Comparison of ENCODE assay signal across 19 cellular contexts in the genomic region with DNA sequence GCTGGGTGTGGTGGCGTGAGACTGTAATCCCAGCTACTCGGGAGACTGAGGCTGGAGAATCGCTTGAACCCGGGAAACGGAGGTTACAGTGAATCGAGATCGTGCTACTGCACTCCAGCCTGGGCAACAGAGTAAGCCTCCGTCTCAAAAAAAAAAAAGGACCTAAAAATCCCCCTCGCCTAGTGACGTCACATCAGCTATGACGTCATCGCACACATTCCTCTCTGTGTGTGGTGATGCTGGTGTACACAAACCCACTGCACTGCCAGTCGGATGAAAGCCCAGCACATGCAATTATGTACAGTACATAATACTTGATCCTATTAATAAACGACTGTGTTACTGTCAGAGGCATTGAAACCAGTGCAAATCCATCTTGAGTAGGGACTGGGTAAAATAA. TPM values are rescaled to one million over a fixed set of nuclear protein-coding genes. Genes with fewer than 3 reads are reported as not detected.
DNase-seq lines count a peak whose midpoint lies in the region; ATAC-seq, FAIRE-seq and TF ChIP-seq lines count a peak whose summit lies in the region.
"Had no signal": no experiment of that assay in that cellular context is flagged by ENCODE, and none has a peak within 500 bp of the region (broad histone marks: within the 10 kb centered on the region; RNA-seq: fewer than 3 reads in every experiment).

No MANE protein-coding gene starts in this region.

- H3K27me3 ChIP-seq in GM12878 (replicated peaks in 1 of 2; ENCODE audit: control insufficient read depth in 2 of 2, insufficient read depth in 2 of 2, low read length in 1 of 2) (no peaks in the 10 kb centered on the region), testis (no peaks in the 10 kb centered on the region), sigmoid colon (peaks cover 0 to 30% (median 0%) of the 10 kb centered on the region in 3 donors)

- H3K9ac ChIP-seq in GM12878 (ENCODE audit: control insufficient read depth, insufficient read depth, low read length): no peak overlapping the region

- SMC1A ChIA-PET in GM12878 (lab: Charles Lee; ENCODE audit: uncharacterized antibody, unreplicated experiment): interaction anchor here (0.6 kb wide), 1 partner anchor 363 kb away, joined by 3 read pairs; no protein-coding TSS in a partner anchor

- H3K79me2 ChIP-seq in GM12878 (ENCODE audit: control insufficient read depth, insufficient read depth, low read length): no peaks in the 10 kb centered on the region

- H3K9me3 ChIP-seq in HEK293 (ENCODE audit: control insufficient read depth, insufficient read depth, low read depth, low read length) (no peaks in the 10 kb centered on the region), GM12878 (replicated peaks; ENCODE audit: control insufficient read depth, insufficient read depth, low read length) (no peaks in the 10 kb centered on the region), testis (no peaks in the 10 kb centered on the region), sigmoid colon (no peaks in the 10 kb centered on the region)
- H3K9me3 ChIP-seq: A549 had no signal

- DNase-seq in Daoy (ENCODE audit: low read depth): peak; percentile 38
- DNase-seq in GM12878 (ENCODE audit: low read depth, low spot score): no peak
- no peak for DNase-seq in testis
- DNase-seq in GM19240 (ENCODE audit: insufficient read length, low spot score): no peak
- DNase-seq in sigmoid colon: no peak
- DNase-seq: AML-193; Calu3; CD4-positive, alpha-beta memory T cell; GDM1; H9; IMR-90; Karpas-422; KBM-7 had no signal

- TF ChIP-seq CTCF in C4-2B (conservative IDR thresholded peaks at IDR 0.05): no peak
- no peak for TF ChIP-seq CTCF in HEK293 (tag by site-specific recombination; IDR thresholded peaks at IDR 0.05)
- TF ChIP-seq CTCF in GM12878 (IDR thresholded peaks at IDR 0.05 in 2 of 3, conservative IDR thresholded peaks at IDR 0.05 in 1 of 3; ENCODE audit: control insufficient read depth in 2 of 3, extremely low read depth in 1 of 3, insufficient read depth in 1 of 3, low read depth in 3 of 3, low read length in 3 of 3): no peak
- TF ChIP-seq CTCF in testis (IDR thresholded peaks at IDR 0.05): no peak
- TF ChIP-seq CTCF in sigmoid colon (IDR thresholded peaks at IDR 0.05): no peak

- BruUV-seq in GM12878 (replicated peaks; lab: Mats Ljungman, UMichigan): no TSS peak

- no peaks in the 10 kb centered on the region for H3K36me3 ChIP-seq in HEK293 (ENCODE audit: control insufficient read depth in 2 of 2, insufficient read depth in 1 of 2, low read length in 2 of 2)
- no peaks in the 10 kb centered on the region for H3K36me3 ChIP-seq in GM12878 (ENCODE audit: control insufficient read depth in 2 of 2, insufficient read depth in 2 of 2, low read length in 1 of 2)
- no peaks in the 10 kb centered on the region for H3K36me3 ChIP-seq in testis (ENCODE audit: low read depth, missing control alignments)
- H3K36me3 ChIP-seq in sigmoid colon: no peaks in the 10 kb centered on the region

- intact Hi-C loops in GM12878 (cut with micrococcal nuclease; ENCODE audit: unreplicated experiment) (no loop called here), testis (cut with DNase I; ENCODE audit: low total_unique reads) (no loop called here), sigmoid colon (cut with DNase I) (no loop called here)

- H3K27ac ChIP-seq in C4-2B (0 out of 2 replicates have a peak overlapping the region, but pooled peaks have one; percentile 4), HEK293 (ENCODE audit: extremely low read depth, low read depth, low read length) (no peak overlapping the region), GM12878 (ENCODE audit: control insufficient read depth, insufficient read depth) (no peak overlapping the region), testis (no peak overlapping the region), sigmoid colon (no peak overlapping the region)
- H3K27ac ChIP-seq: HL-60 had no signal

- in situ Hi-C loops in GM12878 (cut with MboI): no loop called here

- TF ChIP-seq RAD21 in GM12878 (IDR thresholded peaks at IDR 0.05; ENCODE audit: insufficient read depth, low read depth, low read length): no peak

- POLR2A ChIA-PET in HEK293 (lab: Yijun Ruan, JAX): no interaction called here
- POLR2A ChIA-PET in GM12878 (lab: Charles Lee): no interaction called here

- FAIRE-seq in GM12878 (lab: Jason Lieb, UNC): no peak
- FAIRE-seq: A549, H1 had no signal

- TF ChIP-seq EP300 in GM12878 (IDR thresholded peaks at IDR 0.05; ENCODE audit: borderline replicate concordance in 1 of 2, control insufficient read depth in 1 of 2, low read depth in 2 of 2, low read length in 2 of 2) (no peak), sigmoid colon (IDR thresholded peaks at IDR 0.05) (no peak)

- H3K4me1 ChIP-seq in HEK293 (ENCODE audit: control insufficient read depth, insufficient read depth, low read length) (no peaks in the 10 kb centered on the region), GM12878 (ENCODE audit: control insufficient read depth, insufficient read depth, low read length) (no peaks in the 10 kb centered on the region), testis (no peaks in the 10 kb centered on the region), sigmoid colon (no peaks in the 10 kb centered on the region)

- WGBS in GM12878 (ENCODE audit: insufficient coverage, insufficient replicate concordance, low lambda C conversion rate, missing lambda C conversion rate): 70% methylated on average over 14 of the region's 14 CpGs
- WGBS in testis, 2 donors: 78 to 82% methylated on average over 14 of the region's 14 CpGs
- WGBS in sigmoid colon, 2 donors: 92 to 93% methylated on average over 14 of the region's 14 CpGs

- no peak for ATAC-seq in GM12878
- ATAC-seq in GM18858 (IDR thresholded peaks at IDR 0.05; ENCODE audit: unreplicated experiment): no peak

- CTCF ChIA-PET in HEK293 (lab: Yijun Ruan, JAX): interaction anchor here (0.8 to 1.8 kb wide), 5 partner anchors 7 to 356 kb away, joined by 3 to 10 read pairs (median 4); no protein-coding TSS in a partner anchor
- CTCF ChIA-PET in GM12878 (lab: Yijun Ruan, JAX): no interaction called here

- RAD21 ChIA-PET in GM12878 (lab: Charles Lee; ENCODE audit: unreplicated experiment): no interaction called here

- TF ChIP-seq POLR2A in GM12878 (IDR thresholded peaks at IDR 0.05; ENCODE audit: low read depth, low read length) (no peak), testis (IDR thresholded peaks at IDR 0.05) (no peak), sigmoid colon (IDR thresholded peaks at IDR 0.05) (no peak)

- no peak overlapping the region for H3K4me2 ChIP-seq in GM12878 (ENCODE audit: control insufficient read depth, insufficient read depth)

- no peak overlapping the region for H2AFZ ChIP-seq in GM12878 (ENCODE audit: control insufficient read depth, low read depth, low read length)

- H3K4me3 ChIP-seq in HEK293 (ENCODE audit: low read depth, low read length): no peak overlapping the region
- H3K4me3 ChIP-seq in GM12878: no peak overlapping the region
- no peak overlapping the region for H3K4me3 ChIP-seq in testis
- no peak overlapping the region for H3K4me3 ChIP-seq in sigmoid colon
- H3K4me3 ChIP-seq: A549 had no signal

- H4K20me1 ChIP-seq in GM12878 (ENCODE audit: control insufficient read depth, insufficient read depth): no peaks in the 10 kb centered on the region

TF ChIP-seq in HEK293, 187 proteins besides CTCF, POLR2A, EP300 and RAD21 (continues in another document):
- TF ChIP-seq RBAK (tag by site-specific recombination; IDR thresholded peaks at IDR 0.05): no peak
- TF ChIP-seq ZNF335 (tag by site-specific recombination; conservative IDR thresholded peaks at IDR 0.05): peak; percentile 62
- TF ChIP-seq ZNF239 (tag by site-specific recombination; IDR thresholded peaks at IDR 0.05): no peak
- TF ChIP-seq ZBTB21 (tag by site-specific recombination; IDR thresholded peaks at IDR 0.05): peak; percentile 75

TF ChIP-seq in GM12878, 131 proteins besides CTCF, POLR2A, EP300 and RAD21:
- TF ChIP-seq CREM (IDR thresholded peaks at IDR 0.05; ENCODE audit: low read depth): 0 out of 2 replicates have a peak, but pooled peaks have one; percentile 24
- peak; percentile 30; the same call in 1 of the 2 replicates for TF ChIP-seq ATF7 (IDR thresholded peaks at IDR 0.05; ENCODE audit: low read depth)
- no peak for TF ChIP-seq MXI1 (IDR thresholded peaks at IDR 0.05; ENCODE audit: low read depth, low read length)

RNA-seq across cellular contexts. Expression of a gene that starts 40.2 kb away (rescaled TPM):
- 220 and 235 TPM in 2 replicates for total RNA-seq in Daoy (2014; rRNA removed; shearing (Covaris generic))
- total RNA-seq in GM12878 (2013; cell fraction: nucleolus; rRNA removed): 74.2 and 76.7 TPM in 2 replicates
- total RNA-seq in GM12878 (2014; rRNA removed): 165 and 184 TPM in 2 replicates
- 102 and 112 TPM in 2 replicates for total RNA-seq in GM12878 (2014; rRNA removed; fragmentation: Illumina TruSeq; extraction: Trizol)
- total RNA-seq in GM12878 (2021): 167 and 189 TPM in 2 replicates
- 113 TPM for polyA plus RNA-seq in GM12878 (2011; ENCODE audit: low read depth)
- polyA plus RNA-seq in GM12878 (2011; rRNA removed): 126 and 145 TPM in 2 replicates
- polyA plus RNA-seq in GM12878 (2011; cell fraction: cytosol; rRNA removed): 121 and 141 TPM in 2 replicates
- polyA plus RNA-seq in GM12878 (2011; cell fraction: nucleus; rRNA removed): 99.6 and 106 TPM in 2 replicates
- 115 and 141 TPM in 2 replicates for polyA plus RNA-seq in GM12878 (2012)
- polyA plus RNA-seq in GM12878 (2014; fragmentation: Illumina TruSeq; extraction: Trizol): 129 and 139 TPM in 2 replicates
- polyA plus RNA-seq in GM12878 (2014; fragmentation: Nextera tagmentation; extraction: Ambion mirVana): 1 to 10 TPM; 5.2 to 5.9 TPM
- polyA plus RNA-seq in GM12878 (2014; rRNA removed): 133 and 142 TPM in 2 replicates
- 100 to 1,000 TPM; 254 to 265 TPM for polyA plus RNA-seq in GM12878 (2016; fragmentation: Nextera tagmentation; extraction: Ambion mirVana)
- 212 and 221 TPM in 2 replicates for polyA minus RNA-seq in GM12878 (2011; rRNA and poly(A)+ RNA removed)
- polyA minus RNA-seq in GM12878 (2011; cell fraction: cytosol; rRNA and poly(A)+ RNA removed): 55.7 and 70.0 TPM in 2 replicates
- polyA minus RNA-seq in GM12878 (2011; cell fraction: nucleus; rRNA and poly(A)+ RNA removed): 46.2 and 57.9 TPM in 2 replicates
- 100 to 1,000 TPM; 129 to 137 TPM for total RNA-seq in testis
- 119 TPM for polyA plus RNA-seq in testis (ENCODE audit: insufficient read depth, low read depth, low replicate concordance)
- 10 to 100 TPM; 52.3 to 82.5 (median 63.0) TPM for total RNA-seq in sigmoid colon
- 100 to 1,000 TPM in 1 of 3 donors, 10 to 100 TPM in 2; 17.4 to 152 (median 20.1) TPM for polyA plus RNA-seq in sigmoid colon
